Comparison of ENCODE assay signal across 20 cellular contexts in genomic region chr3:179697933-179698332, GRCh38.
"Had no signal": no experiment of that assay in that cellular context is flagged by ENCODE, and none has a peak within 500 bp of the region (broad histone marks: within the 10 kb centered on the region; RNA-seq: fewer than 3 reads in every experiment).

No MANE protein-coding gene starts in this region.

- FAIRE-seq: islet of Langerhans had no signal

- DNase-seq: activated CD4-positive, alpha-beta T cell treated with anti-CD3 and anti-CD28 coated beads, Interleukin-2, amount 50 U/mL, for 1 hour; activated CD4-positive, CD25-positive, alpha-beta regulatory T cell treated with anti-CD3 and anti-CD28 coated beads, Interleukin-2, amount 50 U/mL, for 72 hours; activated CD8-positive, alpha-beta memory T cell treated with anti-CD3 and anti-CD28 coated beads, Interleukin-2, amount 50 U/mL, for 48 hours; activated effector memory CD4-positive, alpha-beta T cell treated with anti-CD3 and anti-CD28 coated beads, Interleukin-2, amount 50 U/mL, for 16 hours; activated naive CD4-positive, alpha-beta T cell treated with anti-CD3 and anti-CD28 coated beads, Interleukin-2, amount 50 U/mL, for 16 hours; activated T-cell treated with anti-CD3 and anti-CD28 coated beads, Interleukin-2, amount 50 U/mL, for 72 hours; colonic mucosa; effector CD4-positive, alpha-beta T cell; lower lobe of right lung; sigmoid colon; stimulated activated CD4-positive, alpha-beta T cell treated with anti-CD3 and anti-CD28 coated beads, Interleukin-4, amount 100 ng/mL, for 4 hours; upper lobe of left lung had no signal

- H3K4me3 ChIP-seq: ascending aorta, colonic mucosa, lower lobe of right lung, sigmoid colon, thoracic aorta, upper lobe of left lung had no signal

- H3K27ac Mint-ChIP-seq: activated T-cell treated with anti-CD3 and anti-CD28 coated beads, Interleukin-2, amount 50 U/mL, for 72 hours; nephron; stimulated activated memory B cell treated with anti-CD40 and anti-IgM and Interleukin-4, amounts not matched to agents 10 μg/mL and 1 μg/mL and 100 μg/mL, for 72 hours; T-helper 1 cell treated with Interleukin-12 subunit alpha and Interleukin-12 subunit beta and Interleukin-4 antibody, amounts not matched to agents 30 μg/mL and 1 μg/mL, for 36 hours had no signal

- H3K9me3 ChIP-seq: ascending aorta, colonic mucosa, lower lobe of right lung, sigmoid colon, thoracic aorta, upper lobe of left lung had no signal

- H3K27ac ChIP-seq: ascending aorta, colonic mucosa, lower lobe of right lung, sigmoid colon, thoracic aorta, upper lobe of left lung had no signal

- H3K27me3 Mint-ChIP-seq: central memory CD8-positive, alpha-beta T cell; stimulated activated memory B cell treated with anti-CD40 and anti-IgM and Interleukin-4, amounts not matched to agents 10 μg/mL and 1 μg/mL and 100 μg/mL, for 72 hours had no signal

- H3K9me3 Mint-ChIP-seq: activated T-cell treated with anti-CD3 and anti-CD28 coated beads, Interleukin-2, amount 50 U/mL, for 72 hours; central memory CD8-positive, alpha-beta T cell; nephron; stimulated activated memory B cell treated with anti-CD40 and anti-IgM and Interleukin-4, amounts not matched to agents 10 μg/mL and 1 μg/mL and 100 μg/mL, for 72 hours; T-helper 1 cell treated with Interleukin-12 subunit alpha and Interleukin-12 subunit beta and Interleukin-4 antibody, amounts not matched to agents 30 μg/mL and 1 μg/mL, for 36 hours had no signal

- H3K4me3 Mint-ChIP-seq: activated T-cell treated with anti-CD3 and anti-CD28 coated beads, Interleukin-2, amount 50 U/mL, for 72 hours; central memory CD8-positive, alpha-beta T cell; nephron; stimulated activated memory B cell treated with anti-CD40 and anti-IgM and Interleukin-4, amounts not matched to agents 10 μg/mL and 1 μg/mL and 100 μg/mL, for 72 hours; T-helper 1 cell treated with Interleukin-12 subunit alpha and Interleukin-12 subunit beta and Interleukin-4 antibody, amounts not matched to agents 30 μg/mL and 1 μg/mL, for 36 hours had no signal

- H3K27me3 ChIP-seq: ascending aorta, colonic mucosa, sigmoid colon, upper lobe of left lung had no signal

- H3K4me1 Mint-ChIP-seq: nephron had no signal

- H3K4me1 ChIP-seq: ascending aorta, colonic mucosa, sigmoid colon, upper lobe of left lung had no signal

- H3K36me3 ChIP-seq: ascending aorta, colonic mucosa, thoracic aorta, upper lobe of left lung had no signal

- ATAC-seq: activated T-cell treated with anti-CD3 and anti-CD28 coated beads, Interleukin-2, amount 50 U/mL, for 72 hours; esophagus mucosa; lower lobe of right lung; stimulated activated memory B cell treated with anti-CD40 and anti-IgM and Interleukin-4, amounts not matched to agents 10 μg/mL and 1 μg/mL and 100 μg/mL, for 72 hours had no signal
